Comparison of ENCODE assay signal across 8 cellular contexts in the genomic region with DNA sequence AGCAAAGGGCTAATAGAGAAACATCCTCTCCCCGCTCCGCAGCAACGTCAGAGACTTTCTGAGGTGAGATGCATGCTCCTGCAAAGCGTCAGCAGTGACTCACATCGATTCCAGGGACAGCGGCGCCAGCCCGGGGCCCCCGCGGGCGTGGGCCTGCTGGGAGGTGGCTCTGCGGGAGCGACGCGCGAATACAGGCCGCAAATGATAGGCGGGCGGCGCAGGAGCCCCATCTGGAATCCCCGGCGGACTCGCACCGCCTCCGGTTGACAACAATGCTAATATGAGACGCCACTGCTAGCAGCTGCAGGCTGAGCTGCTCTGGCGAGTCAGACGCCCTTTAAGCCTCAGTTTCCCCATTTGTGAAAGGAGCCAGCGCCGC. TPM values are rescaled to one million over a fixed set of nuclear protein-coding genes. Genes with fewer than 3 reads are reported as not detected.
DNase-seq lines count a peak whose midpoint lies in the region; ATAC-seq and TF ChIP-seq lines count a peak whose summit lies in the region.

No MANE protein-coding gene starts in this region.

- TF ChIP-seq POLR2A in heart left ventricle (IDR thresholded peaks at IDR 0.05) (no peak), transverse colon (IDR thresholded peaks at IDR 0.05) (no peak)

- no peaks in the 10 kb centered on the region for H3K9me3 Mint-ChIP-seq in activated naive CD8-positive, alpha-beta T cell (ENCODE audit: low read depth)

- DNase-seq in NCI-H82 (lab: John Stamatoyannopoulos, UW) (peak; percentile 54), NCI-H82 treated with DMSO at 0.1 percent for 48 hours (lab: John Stamatoyannopoulos, UW; ENCODE audit: unreplicated experiment) (no peak), HS-5 (ENCODE audit: low read depth) (peak; percentile 74), SK-N-MC (ENCODE audit: low read depth, low spot score) (no peak), heart left ventricle (peak; percentile 27 to 82 (median 54)), posterior cingulate gyrus (peak; percentile 46 to 96 (median 66)), transverse colon (peak; percentile 68)

- H3K9me3 ChIP-seq in SK-N-MC (ENCODE audit: low read depth, low read length) (no peaks in the 10 kb centered on the region), heart left ventricle (no peaks in the 10 kb centered on the region), transverse colon (no peaks in the 10 kb centered on the region)

- ATAC-seq in heart left ventricle = peak in 3 of 4 donors; percentile 23 to 67 (median 27)

- H3K27ac ChIP-seq in SK-N-MC (peak overlapping the region; percentile 86), heart left ventricle (peak overlapping the region; percentile 26 to 91 (median 80)), transverse colon (peak overlapping the region; percentile 84 to 91 (median 89))

- 0 to 2% (median 1%) methylated on average over 12 to 30 of the region's 30 CpGs for WGBS in heart left ventricle, 4 donors
- WGBS in transverse colon (ENCODE audit: low coverage in 1 of 2), 2 donors = 1 to 8% methylated on average over 5 to 17 of the region's 30 CpGs

- peak overlapping the region; percentile 91 for H3K9ac ChIP-seq in SK-N-MC (ENCODE audit: insufficient read length)

- H3K4me1 ChIP-seq in heart left ventricle (peaks cover 0 to 34% (median 17%) of the 10 kb centered on the region in 12 donors), transverse colon (peaks cover 8 to 39% (median 20%) of the 10 kb centered on the region in 4 donors)

- no peaks in the 10 kb centered on the region for H3K27me3 ChIP-seq in heart left ventricle
- no peaks in the 10 kb centered on the region for H3K27me3 ChIP-seq in transverse colon

- no peaks in the 10 kb centered on the region for H3K27me3 Mint-ChIP-seq in activated naive CD8-positive, alpha-beta T cell

- H3K4me3 ChIP-seq in SK-N-MC (peak overlapping the region; percentile 100), heart left ventricle (peak overlapping the region; percentile 48 to 97 (median 80)), transverse colon (peak overlapping the region; percentile 80 to 93 (median 82))

- in situ Hi-C loops in transverse colon (cut with MboI; ENCODE audit: low pct_ligation_motif_present in 1 of 4, low pct_unique_long_range_greater_than_20kb in 1 of 4, low sequenced_read_pairs in 3 of 4) = no loop called here

- intact Hi-C loops in heart left ventricle (cut with DNase I) (loop anchor here in 3 of 10 donors (5.0 to 10.0 kb wide), 3 partner anchors 82 to 361 kb away; no protein-coding TSS in a partner anchor), posterior cingulate gyrus (cut with DNase I) (loop anchor here (5.0 kb wide), 1 partner anchor 193 kb away; a partner anchor contains a TSS), transverse colon (cut with DNase I; ENCODE audit: low total_unique reads) (no loop called here)

- H3K36me3 ChIP-seq in SK-N-MC (ENCODE audit: insufficient read depth, low read length) = peaks cover 40% of the 10 kb centered on the region
- H3K36me3 ChIP-seq in heart left ventricle = peaks cover 0 to 37% (median 18%) of the 10 kb centered on the region in 9 donors
- H3K36me3 ChIP-seq in transverse colon = peaks cover 0 to 3% (median under 1%) of the 10 kb centered on the region in 4 donors

- peak overlapping the region; percentile 97 for H3K27ac Mint-ChIP-seq in activated naive CD8-positive, alpha-beta T cell

- peak overlapping the region; percentile 96 for H3K4me3 Mint-ChIP-seq in activated naive CD8-positive, alpha-beta T cell

- no peak for TF ChIP-seq EP300 in transverse colon (IDR thresholded peaks at IDR 0.05; ENCODE audit: low read depth)

- peaks cover 31% of the 10 kb centered on the region for H3K4me1 Mint-ChIP-seq in activated naive CD8-positive, alpha-beta T cell (ENCODE audit: low read depth)

- H3K36me3 Mint-ChIP-seq in activated naive CD8-positive, alpha-beta T cell = no peaks in the 10 kb centered on the region

- TF ChIP-seq CTCF in heart left ventricle (IDR thresholded peaks at IDR 0.05) (no peak), transverse colon (IDR thresholded peaks at IDR 0.05) (no peak)

RNA-seq across cellular contexts. Expression of a gene that starts 0.6 kb away (rescaled TPM):
- 10 to 100 TPM; 27.7 to 75.6 (median 35.0) TPM for total RNA-seq in heart left ventricle
- 100 to 1,000 TPM in 1 of 2 donors, 10 to 100 TPM in 1; 23.7 to 125 TPM for polyA plus RNA-seq in heart left ventricle
- total RNA-seq in transverse colon = 10 to 100 TPM; 21.3 to 28.1 (median 26.2) TPM

RNA-seq across cellular contexts. Expression of a gene that starts 15.9 kb away (rescaled TPM):
- total RNA-seq in heart left ventricle (10 to 100 TPM; 32.2 to 50.4 (median 37.1) TPM), transverse colon (10 to 100 TPM; 29.5 to 43.6 (median 35.7) TPM)
- 10 to 100 TPM; 29.7 to 48.7 TPM for polyA plus RNA-seq in heart left ventricle

RNA-seq across cellular contexts. Expression of a gene that starts 44.7 kb away (rescaled TPM):
- 10 to 100 TPM in 5 of 9 donors, 1 to 10 TPM in 4; 5.6 to 20.6 (median 10.7) TPM for total RNA-seq in heart left ventricle
- polyA plus RNA-seq in heart left ventricle = 10 to 100 TPM in 1 of 2 donors, 1 to 10 TPM in 1; 3.9 to 31.2 TPM
- total RNA-seq in transverse colon = 10 to 100 TPM in 1 of 4 donors, 1 to 10 TPM in 3; 3.0 to 20.6 (median 5.3) TPM

Comparison
In these comparisons a context has a peak if more than half of its experiments do, and no peak if none do; other contexts are left out.
1. DNase-seq: peak in NCI-H82 (single experiment), HS-5 (single experiment), heart left ventricle (5 of 5), posterior cingulate gyrus (10 of 10) and transverse colon (single experiment); none in NCI-H82 treated with DMSO at 0.1 percent for 48 hours (single experiment) and SK-N-MC (single experiment).
2. Peak in every context shown above with its lines, with median percentiles within 50 percentile points of each other: H3K27ac ChIP-seq and H3K4me3 ChIP-seq.